Comparison of ENCODE assay signal across 21 cellular contexts in the genomic region with DNA sequence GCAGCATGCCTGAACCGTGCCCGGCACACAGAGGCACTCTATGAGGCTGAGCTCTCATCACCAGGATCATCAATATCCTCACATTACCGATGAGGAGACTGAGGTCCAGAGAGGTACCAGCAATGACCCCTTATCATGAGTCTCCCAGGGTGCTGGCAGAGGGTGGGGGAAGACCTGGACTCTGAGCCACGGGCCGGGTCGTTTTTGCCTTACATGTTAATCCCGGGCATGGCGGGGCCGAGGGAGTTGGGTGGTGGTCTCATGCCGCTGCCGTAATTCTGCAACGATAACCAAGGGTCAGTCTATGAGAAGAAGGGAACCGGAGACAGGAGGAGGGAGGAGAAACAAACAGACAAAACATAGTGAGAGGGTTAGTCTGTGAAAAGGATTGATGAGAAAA. TPM values are rescaled to one million over a fixed set of nuclear protein-coding genes. Genes with fewer than 3 reads are reported as not detected.
A peak's percentile ranks its signal among the peaks of the same experiment; 100 is the strongest.
DNase-seq lines count a peak whose midpoint lies in the region; ATAC-seq, FAIRE-seq and TF ChIP-seq lines count a peak whose summit lies in the region.
"Had no signal": no experiment of that assay in that cellular context is flagged by ENCODE, and none has a peak within 500 bp of the region (broad histone marks: within the 10 kb centered on the region; RNA-seq: fewer than 3 reads in every experiment).

No MANE protein-coding gene starts in this region.

- H3K4me1 Mint-ChIP-seq in activated CD8-positive, alpha-beta memory T cell treated with anti-CD3 and anti-CD28 coated beads, Interleukin-2, amount 10 ng/mL, durations not matched to agents 7 days and 5 days = no peaks in the 10 kb centered on the region
- H3K4me1 Mint-ChIP-seq in T-helper 17 cell (peaks cover 2% of the 10 kb centered on the region), neural progenitor cell (peaks cover 11% of the 10 kb centered on the region)

- intact Hi-C loops in kidney (cut with DNase I) (no loop called here), esophagus squamous epithelium (cut with DNase I) (no loop called here)

- H3K4me1 ChIP-seq in kidney (ENCODE audit: control insufficient read depth in 1 of 2, insufficient read depth in 1 of 2, low read depth in 1 of 2, low read length in 2 of 2) (no peaks in the 10 kb centered on the region), neural progenitor cell (peaks cover 13% of the 10 kb centered on the region), esophagus squamous epithelium (no peaks in the 10 kb centered on the region)

- H3K36me3 Mint-ChIP-seq in activated CD8-positive, alpha-beta memory T cell treated with anti-CD3 and anti-CD28 coated beads, Interleukin-2, amount 10 ng/mL, durations not matched to agents 7 days and 5 days = peaks cover 6% of the 10 kb centered on the region
- H3K36me3 Mint-ChIP-seq in T-helper 17 cell (ENCODE audit: low read depth) = no peaks in the 10 kb centered on the region
- H3K36me3 Mint-ChIP-seq in neural progenitor cell = peaks cover 28% of the 10 kb centered on the region

- H3K27ac ChIP-seq in kidney (ENCODE audit: low read depth in 2 of 2, low read length in 2 of 2) (no peak overlapping the region), neural progenitor cell (no peak overlapping the region), esophagus squamous epithelium (no peak overlapping the region)
- H3K27ac ChIP-seq: PC-9 had no signal

- H3K4me3 ChIP-seq in kidney (ENCODE audit: low read length in 2 of 2) (no peak overlapping the region), neural progenitor cell (no peak overlapping the region), esophagus squamous epithelium (no peak overlapping the region)
- H3K4me3 ChIP-seq: PC-9 had no signal

- no peaks in the 10 kb centered on the region for H3K79me2 ChIP-seq in neural progenitor cell (ENCODE audit: low read depth)

- H3K9me3 Mint-ChIP-seq in activated CD8-positive, alpha-beta memory T cell treated with anti-CD3 and anti-CD28 coated beads, Interleukin-2, amount 10 ng/mL, durations not matched to agents 7 days and 5 days (ENCODE audit: low read depth) = no peaks in the 10 kb centered on the region
- no peaks in the 10 kb centered on the region for H3K9me3 Mint-ChIP-seq in neural progenitor cell

- CTCF ChIA-PET in activated CD8-positive, alpha-beta memory T cell treated with anti-CD3 and anti-CD28 coated beads, Interleukin-2, amount 10 ng/mL, durations not matched to agents 7 days and 5 days (lab: Charles Lee) = no interaction called here

- H3K27ac Mint-ChIP-seq in activated CD8-positive, alpha-beta memory T cell treated with anti-CD3 and anti-CD28 coated beads, Interleukin-2, amount 10 ng/mL, durations not matched to agents 7 days and 5 days = peak overlapping the region; percentile 7
- H3K27ac Mint-ChIP-seq in T-helper 17 cell = peak overlapping the region; percentile 51
- peak overlapping the region; percentile 85 for H3K27ac Mint-ChIP-seq in neural progenitor cell

- TF ChIP-seq CTCF in kidney (IDR thresholded peaks at IDR 0.05; ENCODE audit: borderline replicate concordance, extremely low read depth, insufficient read depth) = no peak
- TF ChIP-seq CTCF in neural progenitor cell (IDR thresholded peaks at IDR 0.05) = no peak
- no peak for TF ChIP-seq CTCF in esophagus squamous epithelium (IDR thresholded peaks at IDR 0.05)

- WGBS in esophagus squamous epithelium, 2 donors = 86 to 92% methylated on average over 7 to 13 of the region's 13 CpGs

- H4K20me1 ChIP-seq in neural progenitor cell (ENCODE audit: low read depth) = peaks cover 39% of the 10 kb centered on the region

- no peak for DNase-seq in activated CD8-positive, alpha-beta memory T cell treated with anti-CD3 and anti-CD28 coated beads, Interleukin-2, amount 10 ng/mL, durations not matched to agents 7 days and 5 days
- no peak for DNase-seq in activated CD8-positive, alpha-beta memory T cell treated with anti-CD3 and anti-CD28 coated beads, Interleukin-2, amount 50 U/mL, for 4 hours
- DNase-seq in T-helper 17 cell = no peak
- DNase-seq in kidney = peak; percentile 52
- DNase-seq in neural progenitor cell (ENCODE audit: low spot score) = no peak
- DNase-seq in esophagus squamous epithelium (lab: John Stamatoyannopoulos, UW) = no peak
- DNase-seq: 8988T, DMS153, DND-41, KBM-7, MV-4-11, NCI-H2029, NCI-H446 treated with DMSO at 0.1 percent for 48 hours, NCI-H526, PC-9, Right ventricle myocardium superior had no signal

- H3K4me2 ChIP-seq in neural progenitor cell = no peak overlapping the region
- H3K4me2 ChIP-seq: PC-9 had no signal

- no peak for FAIRE-seq in kidney (lab: Jason Lieb, UNC)
- FAIRE-seq: GM12892, H54, HTR-8/SVneo had no signal

- no peak for ATAC-seq in activated CD8-positive, alpha-beta memory T cell treated with anti-CD3 and anti-CD28 coated beads, Interleukin-2, amount 10 ng/mL, durations not matched to agents 7 days and 5 days
- ATAC-seq in T-helper 17 cell = no peak
- ATAC-seq in GM18861 (IDR thresholded peaks at IDR 0.05; ENCODE audit: unreplicated experiment) = no peak
- ATAC-seq in HG02852 (IDR thresholded peaks at IDR 0.05; ENCODE audit: unreplicated experiment) = no peak

- H3K36me3 ChIP-seq in kidney (ENCODE audit: control insufficient read depth in 1 of 2, insufficient read depth in 2 of 2, low read length in 2 of 2) (peaks cover 9 to 23% of the 10 kb centered on the region in 2 donors), neural progenitor cell (no peaks in the 10 kb centered on the region), esophagus squamous epithelium (peaks cover 3 to 97% (median 15%) of the 10 kb centered on the region in 3 donors)

- no peak overlapping the region for H3K4me3 Mint-ChIP-seq in activated CD8-positive, alpha-beta memory T cell treated with anti-CD3 and anti-CD28 coated beads, Interleukin-2, amount 10 ng/mL, durations not matched to agents 7 days and 5 days
- H3K4me3 Mint-ChIP-seq in T-helper 17 cell = no peak overlapping the region
- no peak overlapping the region for H3K4me3 Mint-ChIP-seq in neural progenitor cell

- H3K27me3 ChIP-seq in neural progenitor cell = no peaks in the 10 kb centered on the region
- no peaks in the 10 kb centered on the region for H3K27me3 ChIP-seq in esophagus squamous epithelium

- no peak for TF ChIP-seq POLR2A in esophagus squamous epithelium (IDR thresholded peaks at IDR 0.05)

- no peaks in the 10 kb centered on the region for H3K27me3 Mint-ChIP-seq in activated CD8-positive, alpha-beta memory T cell treated with anti-CD3 and anti-CD28 coated beads, Interleukin-2, amount 10 ng/mL, durations not matched to agents 7 days and 5 days
- H3K27me3 Mint-ChIP-seq in T-helper 17 cell (no peaks in the 10 kb centered on the region), neural progenitor cell (ENCODE audit: insufficient read depth, low read depth) (peaks cover 4% of the 10 kb centered on the region)

- no peak overlapping the region for H3K9ac ChIP-seq in kidney (ENCODE audit: low read length in 2 of 2)
- no peak overlapping the region for H3K9ac ChIP-seq in neural progenitor cell

- peaks cover 11% of the 10 kb centered on the region for H3F3A ChIP-seq in neural progenitor cell (ENCODE audit: low read depth)

- H2AFZ ChIP-seq in neural progenitor cell (replicated peaks) = no peak overlapping the region
- H2AFZ ChIP-seq: PC-9 had no signal

- H3K9me3 ChIP-seq in T-helper 17 cell (ENCODE audit: control insufficient read depth, low read length, poor library complexity, severe bottlenecking) = no peaks in the 10 kb centered on the region
- no peaks in the 10 kb centered on the region for H3K9me3 ChIP-seq in kidney (ENCODE audit: control insufficient read depth in 1 of 2, low read length in 2 of 2)
- H3K9me3 ChIP-seq in neural progenitor cell (ENCODE audit: low read depth) = no peaks in the 10 kb centered on the region
- no peaks in the 10 kb centered on the region for H3K9me3 ChIP-seq in esophagus squamous epithelium

RNA-seq across cellular contexts. Expression of gene MRPL37, which starts 43.1 kb away (rescaled TPM):
- 100 to 1,000 TPM; 122 to 147 TPM for total RNA-seq in activated CD8-positive, alpha-beta memory T cell treated with anti-CD3 and anti-CD28 coated beads, Interleukin-2, amount 10 ng/mL, durations not matched to agents 7 days and 5 days
- total RNA-seq in T-helper 17 cell (10 to 100 TPM; 25.7 to 29.8 TPM), kidney (47.4 TPM), neural progenitor cell (ENCODE audit: low replicate concordance) (60.4 and 93.4 TPM in 2 replicates), esophagus squamous epithelium (100 to 1,000 TPM in 1 of 4 donors, 10 to 100 TPM in 3; 63.1 to 101 (median 79.3) TPM)
- polyA plus RNA-seq in kidney (ENCODE audit: insufficient read depth, low read depth, low replicate concordance) = 114 TPM

RNA-seq across cellular contexts. Expression of gene CYB5RL, which starts 43.2 kb away (rescaled TPM):
- total RNA-seq in activated CD8-positive, alpha-beta memory T cell treated with anti-CD3 and anti-CD28 coated beads, Interleukin-2, amount 10 ng/mL, durations not matched to agents 7 days and 5 days = 10 to 100 TPM; 14.5 to 17.0 TPM
- total RNA-seq in T-helper 17 cell (1 to 10 TPM; 2.9 to 4.6 TPM), kidney (8.1 TPM), neural progenitor cell (ENCODE audit: low replicate concordance) (6.4 and 9.0 TPM in 2 replicates), esophagus squamous epithelium (1 to 10 TPM; 2.2 to 4.7 (median 3.0) TPM)
- polyA plus RNA-seq in kidney (ENCODE audit: insufficient read depth, low read depth, low replicate concordance) = 3.9 TPM

Comparison
In these comparisons a context has a peak if more than half of its experiments do, and no peak if none do; other contexts are left out.
1. H3K27ac Mint-ChIP-seq: peak in every context shown above with its lines; median percentile 85 in neural progenitor cell; 51 in T-helper 17 cell; 7 in activated CD8-positive, alpha-beta memory T cell treated with anti-CD3 and anti-CD28 coated beads, Interleukin-2, amount 10 ng/mL, durations not matched to agents 7 days and 5 days.